22 cellular contexts compared by ENCODE assay signal in the genomic region with DNA sequence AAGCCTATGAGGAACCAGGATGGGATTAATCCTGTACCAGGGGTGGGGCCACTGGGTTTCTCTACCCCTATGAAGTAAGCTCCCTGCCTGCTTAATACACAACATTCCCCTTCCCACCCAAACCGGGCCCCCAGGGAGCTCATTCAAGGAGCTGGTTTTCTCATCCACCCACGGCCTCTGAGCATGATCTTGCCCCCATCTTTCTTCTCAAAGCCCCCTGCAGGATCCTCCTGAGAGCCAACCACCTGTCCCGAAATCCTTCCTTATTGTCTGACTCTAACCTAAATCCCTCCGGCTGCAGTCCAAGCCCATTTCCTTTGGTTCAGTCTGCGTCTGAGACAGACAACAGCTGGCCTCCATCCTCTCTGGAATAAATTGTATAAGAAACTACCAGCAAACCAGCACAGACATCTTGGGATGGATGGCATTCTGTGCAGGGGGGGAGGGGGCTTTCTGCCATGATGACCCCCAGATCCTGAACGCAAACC. TPM values are rescaled to one million over a fixed set of nuclear protein-coding genes. Genes with fewer than 3 reads are reported as not detected.
DNase-seq lines count a peak whose midpoint lies in the region; ATAC-seq and TF ChIP-seq lines count a peak whose summit lies in the region.
"Had no signal": no experiment of that assay in that cellular context is flagged by ENCODE, and none has a peak within 500 bp of the region (broad histone marks: within the 10 kb centered on the region; RNA-seq: fewer than 3 reads in every experiment).

No MANE protein-coding gene starts in this region.

- H3K36me3 ChIP-seq in HEK293 (ENCODE audit: control insufficient read depth in 2 of 2, insufficient read depth in 1 of 2, low read length in 2 of 2), result no peaks in the 10 kb centered on the region
- H3K36me3 ChIP-seq in left lung, result no peaks in the 10 kb centered on the region
- H3K36me3 ChIP-seq in gastrocnemius medialis, result no peaks in the 10 kb centered on the region
- no peaks in the 10 kb centered on the region for H3K36me3 ChIP-seq in GM23248 (ENCODE audit: low read depth)

- no peaks in the 10 kb centered on the region for H3F3A ChIP-seq in GM23248 (ENCODE audit: insufficient read depth)

- CTCF ChIA-PET in HEK293 (lab: Yijun Ruan, JAX), result interaction anchor here (0.6 to 1.4 kb wide), 4 partner anchors 17 to 102 kb away, joined by 3 to 4 read pairs (median 3); no protein-coding TSS in a partner anchor
- CTCF ChIA-PET in RWPE1 (lab: Yijun Ruan, JAX), result no interaction called here

- peak; percentile 1 for ATAC-seq in left lung
- ATAC-seq in stimulated activated effector memory CD8-positive, alpha-beta T cell treated with anti-CD3 and anti-CD28 coated beads, Interleukin-12 subunit alpha, Interleukin-12 subunit beta, amount 100 ng/mL, for 72 hours, result no peak
- ATAC-seq in gastrocnemius medialis, result no peak
- no peak for ATAC-seq in GM18873 (IDR thresholded peaks at IDR 0.05; ENCODE audit: low FRiP score, unreplicated experiment)
- ATAC-seq: activated CD8-positive, alpha-beta T cell treated with anti-CD3 and anti-CD28 coated beads, Interleukin-2, amount 10 ng/mL, durations not matched to agents 7 days and 5 days; CD8-positive, alpha-beta T cell; stimulated activated naive CD8-positive, alpha-beta T cell treated with anti-CD3 and anti-CD28 coated beads, Interleukin-15, Interleukin-2, amounts not matched to agents 100 U/mL and 50 U/mL, for 24 hours had no signal

- H4K20me1 ChIP-seq in GM23248 (ENCODE audit: insufficient read depth), result no peaks in the 10 kb centered on the region

- in situ Hi-C loops in gastrocnemius medialis (cut with MboI; ENCODE audit: low sequenced_read_pairs in 4 of 4) (no loop called here), GM23248 (cut with MboI) (no loop called here)

- no peaks in the 10 kb centered on the region for H3K79me2 ChIP-seq in GM23248 (ENCODE audit: insufficient read depth)

- no peak overlapping the region for H3K9ac ChIP-seq in GM23248

- no peak overlapping the region for H2AFZ ChIP-seq in GM23248

- peaks cover 32% of the 10 kb centered on the region for H3K4me1 Mint-ChIP-seq in stimulated activated effector memory CD8-positive, alpha-beta T cell treated with anti-CD3 and anti-CD28 coated beads, Interleukin-12 subunit alpha, Interleukin-12 subunit beta, amount 100 ng/mL, for 72 hours

- peak overlapping the region; percentile 32 for H3K27ac Mint-ChIP-seq in stimulated activated effector memory CD8-positive, alpha-beta T cell treated with anti-CD3 and anti-CD28 coated beads, Interleukin-12 subunit alpha, Interleukin-12 subunit beta, amount 100 ng/mL, for 72 hours
- H3K27ac Mint-ChIP-seq: activated naive CD8-positive, alpha-beta T cell; CD8-positive, alpha-beta T cell; naive B cell had no signal

- TF ChIP-seq CTCF in HEK293 (tag by site-specific recombination; IDR thresholded peaks at IDR 0.05) (no peak), RWPE1 (conservative IDR thresholded peaks at IDR 0.05; ENCODE audit: low read depth) (no peak), left lung (IDR thresholded peaks at IDR 0.05) (no peak), gastrocnemius medialis (IDR thresholded peaks at IDR 0.05 in 4 of 5, conservative IDR thresholded peaks at IDR 0.05 in 1 of 5) (no peak)

- intact Hi-C loops in left lung (cut with DNase I), result no loop called here
- intact Hi-C loops in gastrocnemius medialis (cut with DNase I; ENCODE audit: low total_unique reads), result no loop called here

- H3K4me3 ChIP-seq in HEK293 (ENCODE audit: low read depth, low read length) (no peak overlapping the region), left lung (no peak overlapping the region), gastrocnemius medialis (no peak overlapping the region), GM23248 (no peak overlapping the region)
- H3K4me3 ChIP-seq: lung had no signal

- no peak overlapping the region for H3K4me2 ChIP-seq in GM23248 (ENCODE audit: unreplicated experiment)

- peaks cover 10% of the 10 kb centered on the region for H3K36me3 Mint-ChIP-seq in stimulated activated effector memory CD8-positive, alpha-beta T cell treated with anti-CD3 and anti-CD28 coated beads, Interleukin-12 subunit alpha, Interleukin-12 subunit beta, amount 100 ng/mL, for 72 hours
- H3K36me3 Mint-ChIP-seq: activated naive CD8-positive, alpha-beta T cell; brain; CD8-positive, alpha-beta T cell; naive B cell had no signal

- POLR2A ChIA-PET in HEK293 (lab: Yijun Ruan, JAX) (interaction anchor here (0.9 kb wide), 1 partner anchor 8 kb away, joined by 4 read pairs; no protein-coding TSS in a partner anchor), RWPE1 (lab: Yijun Ruan, JAX; ENCODE audit: low non-redundant PET) (interaction anchor here (0.6 kb wide), 1 partner anchor 505 kb away, joined by 3 read pairs; no protein-coding TSS in a partner anchor)

- 35 to 40% methylated on average over 6 of the region's 6 CpGs for WGBS in GM23248 (ENCODE audit: low coverage in 1 of 2, low lambda C conversion rate in 2 of 2, missing lambda C conversion rate in 2 of 2), 2 experiments

- H3K27me3 ChIP-seq in left lung, result no peaks in the 10 kb centered on the region
- H3K27me3 ChIP-seq in gastrocnemius medialis, result no peaks in the 10 kb centered on the region
- 0 out of 2 replicates have a peak, but pooled peaks cover 10% of the 10 kb centered on the region for H3K27me3 ChIP-seq in GM23248 (replicated peaks; ENCODE audit: insufficient read depth)

- peaks cover 5% of the 10 kb centered on the region for H3K4me1 ChIP-seq in HEK293 (ENCODE audit: control insufficient read depth, insufficient read depth, low read length)
- H3K4me1 ChIP-seq in left lung, result peaks cover 22 to 64% of the 10 kb centered on the region in 2 donors
- H3K4me1 ChIP-seq in gastrocnemius medialis, result no peaks in the 10 kb centered on the region
- H3K4me1 ChIP-seq in GM23248 (ENCODE audit: insufficient read depth), result no peaks in the 10 kb centered on the region

- DNase-seq in RWPE1 (ENCODE audit: low spot score) (no peak), left lung (no peak), gastrocnemius medialis (no peak), GM23248 (no peak)
- DNase-seq in stimulated activated effector memory CD8-positive, alpha-beta T cell treated with anti-CD3 and anti-CD28 coated beads, Interleukin-12 subunit alpha, Interleukin-12 subunit beta, amount 100 ng/mL, for 72 hours (ENCODE audit: low spot score in 2 of 2), result no peak
- DNase-seq: activated CD4-positive, CD25-positive, alpha-beta regulatory T cell; activated CD8-positive, alpha-beta T cell treated with anti-CD3 and anti-CD28 coated beads, Interleukin-2, amount 10 ng/mL, durations not matched to agents 7 days and 5 days; activated T-cell treated with anti-CD3 and anti-CD28 coated beads, Interleukin-2, amount 50 U/mL, for 48 hours; CD8-positive, alpha-beta T cell; Kasumi-1; naive B cell; NCI-H510A; stimulated activated CD4-positive, alpha-beta T cell treated with anti-CD3 and anti-CD28 coated beads, Interleukin-1b, Interleukin-23, amount 100 ng/mL, for 48 hours; stimulated activated naive CD8-positive, alpha-beta T cell treated with anti-CD3 and anti-CD28 coated beads, Interleukin-15, Interleukin-2, amounts not matched to agents 100 U/mL and 50 U/mL, for 24 hours; T-helper 9 cell; trophoblast cell had no signal

- no peaks in the 10 kb centered on the region for H3K9me3 ChIP-seq in HEK293 (ENCODE audit: control insufficient read depth, insufficient read depth, low read depth, low read length)
- H3K9me3 ChIP-seq in left lung, result no peaks in the 10 kb centered on the region
- H3K9me3 ChIP-seq in gastrocnemius medialis, result no peaks in the 10 kb centered on the region
- H3K9me3 ChIP-seq in GM23248 (ENCODE audit: low read depth), result no peaks in the 10 kb centered on the region

- TF ChIP-seq POLR2A in gastrocnemius medialis (IDR thresholded peaks at IDR 0.05), result no peak

- H3K27ac ChIP-seq in HEK293 (ENCODE audit: extremely low read depth, low read depth, low read length), result no peak overlapping the region
- peak overlapping the region; percentile 65 for H3K27ac ChIP-seq in RWPE1
- peak overlapping the region in 1 of 2 donors; percentile 71 for H3K27ac ChIP-seq in left lung
- H3K27ac ChIP-seq in gastrocnemius medialis, result no peak overlapping the region
- no peak overlapping the region for H3K27ac ChIP-seq in GM23248

- no peaks in the 10 kb centered on the region for H3K9me2 ChIP-seq in GM23248 (ENCODE audit: insufficient read depth)

- H3K9me3 Mint-ChIP-seq in stimulated activated effector memory CD8-positive, alpha-beta T cell treated with anti-CD3 and anti-CD28 coated beads, Interleukin-12 subunit alpha, Interleukin-12 subunit beta, amount 100 ng/mL, for 72 hours, result no peaks in the 10 kb centered on the region
- H3K9me3 Mint-ChIP-seq: brain; CD8-positive, alpha-beta T cell had no signal

- H3K4me3 Mint-ChIP-seq in stimulated activated effector memory CD8-positive, alpha-beta T cell treated with anti-CD3 and anti-CD28 coated beads, Interleukin-12 subunit alpha, Interleukin-12 subunit beta, amount 100 ng/mL, for 72 hours, result no peak overlapping the region
- H3K4me3 Mint-ChIP-seq: activated CD8-positive, alpha-beta T cell treated with anti-CD3 and anti-CD28 coated beads, Interleukin-2, amount 10 ng/mL, durations not matched to agents 7 days and 5 days; activated naive CD8-positive, alpha-beta T cell; brain; CD8-positive, alpha-beta T cell had no signal

TF ChIP-seq in HEK293, 187 proteins besides CTCF, POLR2A, EP300 and RAD21:
- TF ChIP-seq IKZF3 (tag by site-specific recombination; IDR thresholded peaks at IDR 0.05) (no peak), TCF7L2 (IDR thresholded peaks at IDR 0.05; ENCODE audit: borderline replicate concordance, low read depth, low read length) (no peak), EGR2 (tag by site-specific recombination; IDR thresholded peaks at IDR 0.05; ENCODE audit: low read depth) (0 out of 2 replicates have a peak, but pooled peaks have one; percentile 12), ZNF658 (tag by site-specific recombination; IDR thresholded peaks at IDR 0.05) (no peak), ZFHX2 (tag by site-specific recombination; conservative IDR thresholded peaks at IDR 0.05) (peak; percentile 31; the same call in 1 of the 2 replicates)

RNA-seq across cellular contexts. Expression of a gene that starts 21.0 kb away (rescaled TPM):
- total RNA-seq in left lung, result 10 to 100 TPM; 12.6 to 14.5 TPM
- under 1 TPM in 3 of 4 donors, not detected in 1; 0.07 to 0.22 (median 0.20) TPM for total RNA-seq in gastrocnemius medialis
- total RNA-seq in GM23248 (2014; rRNA removed; shearing (Covaris generic)), result not detected in 2 replicates
- not detected in 2 replicates for polyA plus RNA-seq in GM23248 (2016; fragmentation: Nextera tagmentation; extraction: Ambion mirVana)
- total RNA-seq: endothelial cell of umbilical vein had no signal
- polyA plus RNA-seq: endothelial cell of umbilical vein had no signal

Comparison
In these comparisons a context has a peak if more than half of its experiments do, and no peak if none do; other contexts are left out.
1. RNA of a gene that starts 21.0 kb away (total RNA-seq): 12.6 to 14.5 TPM in left lung; 0.07 to 0.22 TPM in gastrocnemius medialis and not detected in GM23248; every median in the first group is over 10 times any median in the second.